20 cellular contexts compared by ENCODE assay signal in genomic region chr12:53012928-53013327, GRCh38. TPM values are rescaled to one million over a fixed set of nuclear protein-coding genes. Genes with fewer than 3 reads are reported as not detected.
DNase-seq lines count a peak whose midpoint lies in the region; ATAC-seq and TF ChIP-seq lines count a peak whose summit lies in the region.
"Had no signal": no experiment of that assay in that cellular context is flagged by ENCODE, and none has a peak within 500 bp of the region (broad histone marks: within the 10 kb centered on the region; RNA-seq: fewer than 3 reads in every experiment).

No MANE protein-coding gene starts in this region.

- H3K9ac ChIP-seq in SK-N-MC (ENCODE audit: insufficient read length): no peak overlapping the region
- no peak overlapping the region for H3K9ac ChIP-seq in H9 (ENCODE audit: extremely low read depth, insufficient read length, low read length)
- H3K9ac ChIP-seq: KMS-11 had no signal

- no peak overlapping the region for H2AK5ac ChIP-seq in H9 (ENCODE audit: insufficient read length, low read length)

- WGBS in hepatocyte (ENCODE audit: low lambda C conversion rate, missing lambda C conversion rate): 92% methylated on average over 3 of the region's 3 CpGs
- WGBS in H9 (ENCODE audit: extremely low coverage, insufficient read length, low lambda C conversion rate): no CpG with 5 or more reads among the region's 3 CpGs

- no peak overlapping the region for H3K56ac ChIP-seq in H9 (ENCODE audit: insufficient read length, low read depth, low read length)

- peaks cover 42% of the 10 kb centered on the region for H3K4me1 ChIP-seq in hepatocyte (ENCODE audit: insufficient read depth)
- no peaks in the 10 kb centered on the region for H3K4me1 ChIP-seq in H9 (ENCODE audit: insufficient read depth, low read length)
- H3K4me1 ChIP-seq: BE2C had no signal

- no peak overlapping the region for H2BK15ac ChIP-seq in H9 (ENCODE audit: low read depth, low read length)

- TF ChIP-seq CTCF in hepatocyte (IDR thresholded peaks at IDR 0.05; ENCODE audit: poor library complexity): no peak
- no peak for TF ChIP-seq CTCF in H9 (conservative IDR thresholded peaks at IDR 0.05)

- H3K9me3 ChIP-seq in SK-N-MC (ENCODE audit: low read depth, low read length) (no peaks in the 10 kb centered on the region), hepatocyte (ENCODE audit: low read depth) (no peaks in the 10 kb centered on the region), H9 (ENCODE audit: control insufficient read depth, low read depth, low read length) (no peaks in the 10 kb centered on the region)
- H3K9me3 ChIP-seq: BE2C had no signal

- no peak overlapping the region for H2BK20ac ChIP-seq in H9 (ENCODE audit: low read depth, low read length, poor library complexity, severe bottlenecking)

- no peak overlapping the region for H2BK5ac ChIP-seq in H9 (ENCODE audit: insufficient read length, low read length)

- no peak overlapping the region for H3K4me3 ChIP-seq in SK-N-MC
- H3K4me3 ChIP-seq in hepatocyte: no peak overlapping the region

- H3K4me1 Mint-ChIP-seq in activated T-cell treated with anti-CD3 and anti-CD28 coated beads, Interleukin-2, amount 50 U/mL, for 72 hours (ENCODE audit: low read depth): peaks cover 68% of the 10 kb centered on the region
- peaks cover 62% of the 10 kb centered on the region for H3K4me1 Mint-ChIP-seq in activated T-cell treated with anti-CD3 and anti-CD28 coated beads, Interleukin-2, amount 50 U/mL, for 4 hours (ENCODE audit: low read depth)
- peaks cover 40% of the 10 kb centered on the region for H3K4me1 Mint-ChIP-seq in stimulated activated effector memory CD8-positive, alpha-beta T cell treated with anti-CD3 and anti-CD28 coated beads, Interleukin-12 subunit alpha, Interleukin-12 subunit beta, amount 100 ng/mL, for 72 hours
- H3K4me1 Mint-ChIP-seq in H9: peaks cover 25 to 28% of the 10 kb centered on the region in 2 experiments

- H3T11ph ChIP-seq in H9 (ENCODE audit: low read length): no peak overlapping the region

- peaks cover 100% of the 10 kb centered on the region for H3K79me2 ChIP-seq in hepatocyte
- peaks cover 66% of the 10 kb centered on the region for H3K79me2 ChIP-seq in H9 (ENCODE audit: insufficient read depth, low read length)

- H3K36me3 ChIP-seq in SK-N-MC (ENCODE audit: insufficient read depth, low read length) (peaks cover 92% of the 10 kb centered on the region), hepatocyte (replicated peaks; ENCODE audit: insufficient read depth, low read depth) (no peaks in the 10 kb centered on the region)

- no peak overlapping the region for H3K14ac ChIP-seq in H9 (ENCODE audit: insufficient read depth, low read length)

- no peaks in the 10 kb centered on the region for H3K9me3 Mint-ChIP-seq in activated T-cell treated with anti-CD3 and anti-CD28 coated beads, Interleukin-2, amount 50 U/mL, for 72 hours
- no peaks in the 10 kb centered on the region for H3K9me3 Mint-ChIP-seq in activated T-cell treated with anti-CD3 and anti-CD28 coated beads, Interleukin-2, amount 50 U/mL, for 4 hours
- no peaks in the 10 kb centered on the region for H3K9me3 Mint-ChIP-seq in stimulated activated effector memory CD8-positive, alpha-beta T cell treated with anti-CD3 and anti-CD28 coated beads, Interleukin-12 subunit alpha, Interleukin-12 subunit beta, amount 100 ng/mL, for 72 hours
- no peaks in the 10 kb centered on the region for H3K9me3 Mint-ChIP-seq in H9
- H3K9me3 Mint-ChIP-seq: HFFc6 had no signal

- no peaks in the 10 kb centered on the region for H3K9me2 ChIP-seq in hepatocyte (replicated peaks; ENCODE audit: insufficient read depth)

- no peak overlapping the region for H2BK120ac ChIP-seq in H9 (ENCODE audit: low read depth, low read length, poor library complexity, severe bottlenecking)

- H4K5ac ChIP-seq in H9 (ENCODE audit: insufficient read length, low read depth, low read length): no peak overlapping the region

- no peaks in the 10 kb centered on the region for H3K23me2 ChIP-seq in H9 (ENCODE audit: insufficient read length, low read depth, low read length, poor library complexity, severe bottlenecking)

- no peaks in the 10 kb centered on the region for H3K27me3 Mint-ChIP-seq in activated T-cell treated with anti-CD3 and anti-CD28 coated beads, Interleukin-2, amount 50 U/mL, for 72 hours (ENCODE audit: low read depth)
- H3K27me3 Mint-ChIP-seq in activated T-cell treated with anti-CD3 and anti-CD28 coated beads, Interleukin-2, amount 50 U/mL, for 4 hours (ENCODE audit: low read depth): no peaks in the 10 kb centered on the region
- no peaks in the 10 kb centered on the region for H3K27me3 Mint-ChIP-seq in H9 (ENCODE audit: low read depth)

- H3K4ac ChIP-seq in H9 (ENCODE audit: low read depth, low read length): no peak overlapping the region

- no peak overlapping the region for H4K91ac ChIP-seq in H9 (ENCODE audit: insufficient read length, low read depth, low read length)

- peaks cover 100% of the 10 kb centered on the region for H4K20me1 ChIP-seq in hepatocyte (ENCODE audit: insufficient read depth, poor library complexity, severe bottlenecking)
- H4K20me1 ChIP-seq in H9 (ENCODE audit: control insufficient read depth, insufficient read depth, insufficient read length): no peaks in the 10 kb centered on the region

- no peak overlapping the region for H4K8ac ChIP-seq in H9 (replicated peaks; ENCODE audit: insufficient read length, low read depth, low read length)

- H2BK12ac ChIP-seq in H9 (ENCODE audit: insufficient read length, low read depth, low read length): no peak overlapping the region

- H2AFZ ChIP-seq in hepatocyte (no peak overlapping the region), H9 (ENCODE audit: low read length) (no peak overlapping the region)

- H3K18ac ChIP-seq in H9 (ENCODE audit: insufficient read length, low read depth, low read length): no peak overlapping the region

- H3K4me3 Mint-ChIP-seq in activated T-cell treated with anti-CD3 and anti-CD28 coated beads, Interleukin-2, amount 50 U/mL, for 72 hours: no peak overlapping the region
- no peak overlapping the region for H3K4me3 Mint-ChIP-seq in activated T-cell treated with anti-CD3 and anti-CD28 coated beads, Interleukin-2, amount 50 U/mL, for 4 hours
- H3K4me3 Mint-ChIP-seq in stimulated activated effector memory CD8-positive, alpha-beta T cell treated with anti-CD3 and anti-CD28 coated beads, Interleukin-12 subunit alpha, Interleukin-12 subunit beta, amount 100 ng/mL, for 72 hours: no peak overlapping the region
- no peak overlapping the region; a peak in 1 of 5 replicates for H3K4me3 Mint-ChIP-seq in H9
- H3K4me3 Mint-ChIP-seq: HFFc6 had no signal

- H3K4me2 ChIP-seq in hepatocyte: peak overlapping the region; percentile 92
- no peak overlapping the region for H3K4me2 ChIP-seq in H9 (ENCODE audit: insufficient read depth, insufficient read length, low read length)
- H3K4me2 ChIP-seq: KMS-11 had no signal

- peaks cover 2 to 39% of the 10 kb centered on the region in 2 donors for H3K36me3 Mint-ChIP-seq in activated T-cell treated with anti-CD3 and anti-CD28 coated beads, Interleukin-2, amount 50 U/mL, for 72 hours (ENCODE audit: insufficient read depth in 2 of 2)
- H3K36me3 Mint-ChIP-seq in activated T-cell treated with anti-CD3 and anti-CD28 coated beads, Interleukin-2, amount 50 U/mL, for 4 hours (ENCODE audit: insufficient read depth): peaks cover 41% of the 10 kb centered on the region
- peaks cover 100% of the 10 kb centered on the region for H3K36me3 Mint-ChIP-seq in stimulated activated effector memory CD8-positive, alpha-beta T cell treated with anti-CD3 and anti-CD28 coated beads, Interleukin-12 subunit alpha, Interleukin-12 subunit beta, amount 100 ng/mL, for 72 hours
- H3K36me3 Mint-ChIP-seq in H9 (ENCODE audit: insufficient read depth in 1 of 3, low read depth in 3 of 3): peaks cover 57 to 78% (median 58%) of the 10 kb centered on the region in 3 experiments; a peak in 6 of 7 replicates

- H3K23ac ChIP-seq in H9 (ENCODE audit: insufficient read length, low read depth, low read length): no peak overlapping the region

- DNase-seq in activated T-cell treated with anti-CD3 and anti-CD28 coated beads, Interleukin-2, amount 50 U/mL, for 72 hours: no peak
- DNase-seq in activated T-cell treated with anti-CD3 and anti-CD28 coated beads, Interleukin-2, amount 50 U/mL, for 4 hours: no peak
- DNase-seq in SK-N-MC (ENCODE audit: low read depth, low spot score) (no peak), hepatocyte (ENCODE audit: low spot score) (no peak), iPS-NIHi7 (ENCODE audit: extremely low spot score) (no peak), H9 (no peak), midbrain (lab: John Stamatoyannopoulos, UW) (no peak)
- DNase-seq in stimulated activated effector memory CD8-positive, alpha-beta T cell treated with anti-CD3 and anti-CD28 coated beads, Interleukin-12 subunit alpha, Interleukin-12 subunit beta, amount 100 ng/mL, for 72 hours (ENCODE audit: low spot score in 2 of 2): no peak
- DNase-seq: BE2C, COR-L47, DMS79, HFFc6, NCI-H1105 treated with DMSO at 0.1 percent for 48 hours, NCI-H1694, NCI-H2081 treated with DMSO at 0.1 percent for 48 hours, NCI-H2171 treated with DMSO at 0.1 percent for 48 hours, NCI-H526, PC-3, SHP77 had no signal

- ATAC-seq in activated T-cell treated with anti-CD3 and anti-CD28 coated beads, Interleukin-2, amount 50 U/mL, for 72 hours (replicated peaks in 1 of 2): no peak
- ATAC-seq in activated T-cell treated with anti-CD3 and anti-CD28 coated beads, Interleukin-2, amount 50 U/mL, for 4 hours: no peak
- no peak for ATAC-seq in stimulated activated effector memory CD8-positive, alpha-beta T cell treated with anti-CD3 and anti-CD28 coated beads, Interleukin-12 subunit alpha, Interleukin-12 subunit beta, amount 100 ng/mL, for 72 hours
- ATAC-seq: PC-3 had no signal

- H3K27ac ChIP-seq in SK-N-MC: peak overlapping the region; percentile 34; the same call in 1 of the 2 replicates
- no peak overlapping the region for H3K27ac ChIP-seq in hepatocyte
- H3K27ac ChIP-seq in H9 (ENCODE audit: insufficient read length, low read depth, low read length): no peak overlapping the region
- H3K27ac ChIP-seq: KMS-11 had no signal

- peak overlapping the region; percentile 64 for H3K27ac Mint-ChIP-seq in activated T-cell treated with anti-CD3 and anti-CD28 coated beads, Interleukin-2, amount 50 U/mL, for 72 hours
- H3K27ac Mint-ChIP-seq in stimulated activated effector memory CD8-positive, alpha-beta T cell treated with anti-CD3 and anti-CD28 coated beads, Interleukin-12 subunit alpha, Interleukin-12 subunit beta, amount 100 ng/mL, for 72 hours: peak overlapping the region; percentile 12
- 0 out of 7 replicates have a peak overlapping the region, but pooled peaks of 1 of the 3 experiments have one; percentile 61 for H3K27ac Mint-ChIP-seq in H9
- H3K27ac Mint-ChIP-seq: HFFc6 had no signal

- H3K27me3 ChIP-seq in hepatocyte: no peaks in the 10 kb centered on the region
- H3K27me3 ChIP-seq in H9 (ENCODE audit: insufficient read depth, low read length): no peaks in the 10 kb centered on the region
- H3K27me3 ChIP-seq: BE2C had no signal

- H3K79me1 ChIP-seq in H9 (ENCODE audit: insufficient read depth, low read depth, low read length, poor library complexity, severe bottlenecking): peaks cover 7% of the 10 kb centered on the region

RNA-seq across cellular contexts. Expression of gene EIF4B, which starts 6.7 kb away (rescaled TPM):
- total RNA-seq in activated T-cell treated with anti-CD3 and anti-CD28 coated beads, Interleukin-2, amount 50 U/mL, for 72 hours: 100 to 1,000 TPM; 622 to 633 TPM
- 100 to 1,000 TPM; 617 to 659 (median 632) TPM for total RNA-seq in activated T-cell treated with anti-CD3 and anti-CD28 coated beads, Interleukin-2, amount 50 U/mL, for 4 hours
- total RNA-seq in hepatocyte (435 and 449 TPM in 2 replicates), H9 (2021) (713 and 723 TPM in 2 replicates)
- polyA plus RNA-seq in hepatocyte: 53.5 and 65.1 TPM in 2 replicates

RNA-seq across cellular contexts. Expression of gene TNS2, which starts 36.9 kb away (rescaled TPM):
- 1 to 10 TPM; 1.5 to 2.6 TPM for total RNA-seq in activated T-cell treated with anti-CD3 and anti-CD28 coated beads, Interleukin-2, amount 50 U/mL, for 72 hours
- total RNA-seq in activated T-cell treated with anti-CD3 and anti-CD28 coated beads, Interleukin-2, amount 50 U/mL, for 4 hours: 1 to 10 TPM in 2 of 3 donors, under 1 TPM in 1; 0.87 to 2.5 (median 2.1) TPM
- 15.9 and 16.9 TPM in 2 replicates for total RNA-seq in hepatocyte
- 32.2 and 41.8 TPM in 2 replicates for polyA plus RNA-seq in hepatocyte
- 3.6 and 4.5 TPM in 2 replicates for total RNA-seq in H9 (2021)
